ENCODE assay signal across 1 cellular context in genomic region chr6:28896505-28897392, GRCh38.
TF ChIP-seq lines count a peak whose summit lies in the region.

No MANE protein-coding gene starts in this region.

TF ChIP-seq in K562, 482 proteins besides CTCF, POLR2A, EP300 and RAD21 (continued from another document and continues in another):
- no peak for TF ChIP-seq CHD7 (IDR thresholded peaks at IDR 0.05; ENCODE audit: low read depth, low read length)
- no peak; the same call in none of the 2 replicates for TF ChIP-seq ZKSCAN8 (CRISPR knock-in tag; IDR thresholded peaks at IDR 0.05)
- no peak for TF ChIP-seq IRF2 (CRISPR knock-in tag; IDR thresholded peaks at IDR 0.05)
- TF ChIP-seq MED1 (CRISPR knock-in tag; IDR thresholded peaks at IDR 0.05; ENCODE audit: borderline replicate concordance), result no peak
- peak; percentile 77 for TF ChIP-seq POLR2G (IDR thresholded peaks at IDR 0.05; ENCODE audit: low read depth, low read length)
- TF ChIP-seq ZNF551 (CRISPR knock-in tag; IDR thresholded peaks at IDR 0.05), result no peak
- TF ChIP-seq ZNF780A (CRISPR knock-in tag; IDR thresholded peaks at IDR 0.05), result no peak
- no peak for TF ChIP-seq ATF1 (CRISPR knock-in tag; IDR thresholded peaks at IDR 0.05)
- peak; percentile 85 for TF ChIP-seq ATF1 (tag; IDR thresholded peaks at IDR 0.05)
- TF ChIP-seq ZNF324 (CRISPR knock-in tag; IDR thresholded peaks at IDR 0.05), result no peak
- TF ChIP-seq E2F6 (IDR thresholded peaks at IDR 0.05; ENCODE audit: borderline replicate concordance in 1 of 2, extremely low read depth in 1 of 2, insufficient read depth in 1 of 2, insufficient read length in 1 of 2, low read depth in 1 of 2, low read length in 1 of 2, poor library complexity in 1 of 2, severe bottlenecking in 1 of 2), result peak in 1 of 2 experiments; percentile 59
- no peak; the same call in 1 of the 2 replicates for TF ChIP-seq RUNX1 (IDR thresholded peaks at IDR 0.05; ENCODE audit: low read depth)
- TF ChIP-seq SP2 (IDR thresholded peaks at IDR 0.05; ENCODE audit: extremely low read depth, low read depth, low read length, poor library complexity, severe bottlenecking), result no peak
- TF ChIP-seq ZKSCAN3 (CRISPR knock-in tag; IDR thresholded peaks at IDR 0.05), result no peak
- no peak for TF ChIP-seq CREB1 (IDR thresholded peaks at IDR 0.05)
- TF ChIP-seq CREB1 (CRISPR knock-in tag; IDR thresholded peaks at IDR 0.05), result no peak
- no peak for TF ChIP-seq ZNF239 (CRISPR knock-in tag; IDR thresholded peaks at IDR 0.05)
- no peak for TF ChIP-seq SMARCA4 (IDR thresholded peaks at IDR 0.05)
- no peak; the same call in 1 of the 2 replicates for TF ChIP-seq MYNN (IDR thresholded peaks at IDR 0.05)
- no peak for TF ChIP-seq MYNN (CRISPR knock-in tag; IDR thresholded peaks at IDR 0.05)
- peak; percentile 60 for TF ChIP-seq RBBP5 (IDR thresholded peaks at IDR 0.05; ENCODE audit: borderline replicate concordance, insufficient read depth, low read length, poor library complexity, severe bottlenecking)
- no peak for TF ChIP-seq CEBPZ (IDR thresholded peaks at IDR 0.05; ENCODE audit: borderline replicate concordance, low read depth, low read length)
- no peak for TF ChIP-seq NCOA2 (IDR thresholded peaks at IDR 0.05; ENCODE audit: partially characterized antibody in 2 of 2)
- TF ChIP-seq TCF7 (IDR thresholded peaks at IDR 0.05; ENCODE audit: borderline replicate concordance), result no peak; the same call in 1 of the 2 replicates
- no peak for TF ChIP-seq KLF13 (tag; IDR thresholded peaks at IDR 0.05; ENCODE audit: borderline replicate concordance, low read depth)
- no peak for TF ChIP-seq EWSR1 (IDR thresholded peaks at IDR 0.05; ENCODE audit: borderline replicate concordance, low read depth, partially characterized antibody)
- peak; percentile 31; the same call in 1 of the 2 replicates for TF ChIP-seq ETV5 (CRISPR knock-in tag; IDR thresholded peaks at IDR 0.05; ENCODE audit: low read depth)
- no peak for TF ChIP-seq MTF1 (CRISPR knock-in tag; IDR thresholded peaks at IDR 0.05; ENCODE audit: borderline replicate concordance)
- TF ChIP-seq CLOCK (CRISPR knock-in tag; IDR thresholded peaks at IDR 0.05; ENCODE audit: borderline replicate concordance), result no peak
- TF ChIP-seq ZBTB49 (CRISPR knock-in tag; IDR thresholded peaks at IDR 0.05; ENCODE audit: borderline replicate concordance), result no peak
- TF ChIP-seq ZNF592 (IDR thresholded peaks at IDR 0.05), result peak; percentile 74
- TF ChIP-seq PYGO2 (tag; IDR thresholded peaks at IDR 0.05), result no peak
- TF ChIP-seq ESRRA (IDR thresholded peaks at IDR 0.05; ENCODE audit: borderline replicate concordance, low read depth), result peak; percentile 94
- TF ChIP-seq SNRNP70 (optimal IDR thresholded peaks at IDR 0.05; ENCODE audit: low read depth, low read length), result no peak
